ENCODE assay signal across 14 cellular contexts in the genomic region with DNA sequence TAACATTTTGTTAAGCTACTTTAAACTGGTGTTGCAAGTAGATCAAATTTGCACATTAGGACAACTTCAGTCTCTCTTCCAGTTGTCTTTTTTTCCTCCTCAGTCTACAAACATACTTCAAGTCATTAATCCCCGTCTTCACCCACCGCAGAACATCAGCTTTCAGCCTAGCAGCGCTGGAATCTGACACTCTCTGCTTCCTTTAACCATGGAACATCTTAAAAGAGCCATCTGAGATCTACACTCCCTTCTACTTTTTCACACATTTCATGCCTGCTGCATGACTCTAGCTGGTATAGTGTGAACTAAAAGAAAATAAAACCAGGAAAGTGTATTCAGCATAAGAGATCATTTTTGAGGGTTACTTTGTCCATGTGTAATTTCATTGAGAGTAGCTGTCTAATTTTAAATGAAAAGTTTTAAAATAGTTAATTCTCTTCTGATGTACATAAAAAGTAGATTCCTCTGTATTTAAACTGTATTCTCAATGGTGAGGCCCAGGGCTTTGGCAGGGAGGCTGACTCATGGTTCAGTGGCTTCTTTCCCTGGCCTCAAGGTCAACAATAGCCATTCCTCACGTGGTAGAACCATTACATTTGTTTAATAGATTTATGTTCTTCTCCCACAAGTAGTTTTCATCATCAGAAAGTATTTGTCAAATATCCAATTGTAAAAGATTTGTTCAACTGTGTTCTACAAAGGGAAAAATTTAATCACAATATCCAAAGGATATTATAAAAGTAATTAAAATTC. TPM values are rescaled to one million over a fixed set of nuclear protein-coding genes. Genes with fewer than 3 reads are reported as not detected.
DNase-seq lines count a peak whose midpoint lies in the region; TF ChIP-seq lines count a peak whose summit lies in the region.
"Had no signal": no experiment of that assay in that cellular context is flagged by ENCODE, and none has a peak within 500 bp of the region (broad histone marks: within the 10 kb centered on the region; RNA-seq: fewer than 3 reads in every experiment).

No MANE protein-coding gene starts in this region.

- peaks cover 11% of the 10 kb centered on the region for H3K9me3 Mint-ChIP-seq in neural crest cell
- H3K9me3 Mint-ChIP-seq: IgD-negative memory B cell had no signal

- H3K36me3 Mint-ChIP-seq in neural crest cell (ENCODE audit: low read depth) = no peaks in the 10 kb centered on the region
- H3K36me3 Mint-ChIP-seq: CD4-positive, alpha-beta memory T cell had no signal

- no peaks in the 10 kb centered on the region for H3K27me3 ChIP-seq in right atrium auricular region
- H3K27me3 ChIP-seq: neutrophil had no signal

- H3K4me1 ChIP-seq in right atrium auricular region = peaks cover 0 to 10% of the 10 kb centered on the region in 2 donors

- no peak overlapping the region for H3K27ac ChIP-seq in right atrium auricular region
- H3K27ac ChIP-seq: neutrophil had no signal

- DNase-seq in DMS53 (lab: John Stamatoyannopoulos, UW) (peak; percentile 60), LHCN-M2 (ENCODE audit: low read depth) (peak; percentile 94), dedifferentiated amniotic fluid mesenchymal stem cell (ENCODE audit: extremely low spot score) (peak; percentile 54), neural crest cell (ENCODE audit: low read depth, low spot score) (no peak), GM13976 (ENCODE audit: low spot score) (no peak), retina (no peak), right atrium auricular region (ENCODE audit: low spot score) (no peak)
- no peak for DNase-seq in activated T-cell treated with anti-CD3 and anti-CD28 coated beads, Interleukin-2, amount 50 U/mL, for 1 hour
- DNase-seq: activated CD8-positive, alpha-beta memory T cell treated with anti-CD3 and anti-CD28 coated beads, Interleukin-2, amount 50 U/mL, for 48 hours; aorta; CD4-positive, alpha-beta memory T cell; stimulated activated CD4-positive, alpha-beta T cell treated with anti-CD3 and anti-CD28 coated beads, Interleukin-2, amount 100 ng/mL, for 48 hours had no signal

- H3K4me3 ChIP-seq in right atrium auricular region = no peak overlapping the region

- TF ChIP-seq CTCF in neural crest cell (conservative IDR thresholded peaks at IDR 0.05) (no peak), GM13976 (IDR thresholded peaks at IDR 0.05; ENCODE audit: borderline replicate concordance, control extremely low read depth, extremely low read depth, insufficient read depth, missing control alignments) (no peak), right atrium auricular region (IDR thresholded peaks at IDR 0.05) (no peak)

- no peaks in the 10 kb centered on the region for H3K36me3 ChIP-seq in right atrium auricular region
- H3K36me3 ChIP-seq: neutrophil had no signal

- H3K27me3 Mint-ChIP-seq in neural crest cell (ENCODE audit: low read depth) = no peaks in the 10 kb centered on the region
- H3K27me3 Mint-ChIP-seq: CD4-positive, alpha-beta memory T cell; IgD-negative memory B cell had no signal

- H3K9me3 ChIP-seq in right atrium auricular region = no peaks in the 10 kb centered on the region
- H3K9me3 ChIP-seq: neutrophil had no signal

- peaks cover 7% of the 10 kb centered on the region for H3K4me1 Mint-ChIP-seq in neural crest cell

- in situ Hi-C loops in GM13976 (cut with MboI; ENCODE audit: low sequenced_read_pairs, unreplicated experiment) = no loop called here

- H3K4me3 Mint-ChIP-seq in neural crest cell = no peak overlapping the region
- H3K4me3 Mint-ChIP-seq: CD4-positive, alpha-beta memory T cell; IgD-negative memory B cell had no signal

- H3K27ac Mint-ChIP-seq in neural crest cell (ENCODE audit: unreplicated experiment) = peak overlapping the region; percentile 13
- H3K27ac Mint-ChIP-seq: CD4-positive, alpha-beta memory T cell; IgD-negative memory B cell had no signal

RNA-seq across cellular contexts. Expression of gene SGPP2, which starts 16.5 kb away (rescaled TPM):
- not detected in 2 replicates for total RNA-seq in LHCN-M2 (2014; rRNA removed)
- polyA plus RNA-seq in LHCN-M2 (2012) = 0.07 TPM
- total RNA-seq in neural crest cell = not detected in 2 replicates
- total RNA-seq in right atrium auricular region = 10 to 100 TPM in 1 of 2 donors, 1 to 10 TPM in 1; 2.1 to 13.0 TPM

Comparison
In these comparisons a context has a peak if more than half of its experiments do, and no peak if none do; other contexts are left out.
1. DNase-seq: peak in DMS53 (single experiment), LHCN-M2 (single experiment) and dedifferentiated amniotic fluid mesenchymal stem cell (single experiment); none in neural crest cell (single experiment), activated T-cell treated with anti-CD3 and anti-CD28 coated beads, Interleukin-2, amount 50 U/mL, for 1 hour (single experiment), GM13976 (single experiment), retina (single experiment) and right atrium auricular region (single experiment).